ENCODE assay signal across 16 cellular contexts in genomic region chr11:12695878-12696277, GRCh38. TPM values are rescaled to one million over a fixed set of nuclear protein-coding genes. Genes with fewer than 3 reads are reported as not detected.
DNase-seq lines count a peak whose midpoint lies in the region; ATAC-seq and TF ChIP-seq lines count a peak whose summit lies in the region.
"Had no signal": no experiment of that assay in that cellular context is flagged by ENCODE, and none has a peak within 500 bp of the region (broad histone marks: within the 10 kb centered on the region; RNA-seq: fewer than 3 reads in every experiment).

No MANE protein-coding gene starts in this region.

- H2AFZ ChIP-seq in hepatocyte (no peak overlapping the region), Karpas-422 (ENCODE audit: low read length) (no peak overlapping the region)

- peaks cover 85% of the 10 kb centered on the region for H3K79me2 ChIP-seq in hepatocyte
- no peaks in the 10 kb centered on the region for H3K79me2 ChIP-seq in Karpas-422 (ENCODE audit: low read length)

- intact Hi-C loops in psoas muscle (cut with DNase I) = loop anchor here in 1 of 2 donors (5.0 kb wide), 1 partner anchor 121 kb away; no protein-coding TSS in a partner anchor

- no peak overlapping the region for H3K9ac ChIP-seq in BLaER1
- H3K9ac ChIP-seq in Karpas-422 (ENCODE audit: low read length) = no peak overlapping the region

- peak overlapping the region; percentile 63 for H3K4me2 ChIP-seq in BLaER1
- peak overlapping the region; percentile 66 for H3K4me2 ChIP-seq in hepatocyte
- no peak overlapping the region for H3K4me2 ChIP-seq in Karpas-422 (ENCODE audit: low read depth, low read length, poor library complexity, severe bottlenecking)

- 79% methylated on average over 3 of the region's 3 CpGs for WGBS in hepatocyte (ENCODE audit: low lambda C conversion rate, missing lambda C conversion rate)
- 75 to 89% (median 77%) methylated on average over 3 of the region's 3 CpGs for WGBS in psoas muscle, 3 donors

- no peaks in the 10 kb centered on the region for H4K20me1 ChIP-seq in BLaER1
- peaks cover 6% of the 10 kb centered on the region for H4K20me1 ChIP-seq in hepatocyte (ENCODE audit: insufficient read depth, poor library complexity, severe bottlenecking)
- H4K20me1 ChIP-seq in Karpas-422 (ENCODE audit: insufficient read depth, low read depth, low read length) = no peaks in the 10 kb centered on the region

- DNase-seq in RWPE2 (ENCODE audit: low spot score) = no peak
- no peak for DNase-seq in hepatocyte (ENCODE audit: low spot score)
- no peak for DNase-seq in psoas muscle
- no peak for DNase-seq in NCI-H2196 (lab: John Stamatoyannopoulos, UW; ENCODE audit: unreplicated experiment)
- DNase-seq in Karpas-422 = no peak
- DNase-seq: activated CD4-positive, CD25-positive, alpha-beta regulatory T cell; activated CD8-positive, alpha-beta memory T cell treated with anti-CD3 and anti-CD28 coated beads, Interleukin-2, amount 10 ng/mL, durations not matched to agents 7 days and 5 days; activated naive CD4-positive, alpha-beta T cell treated with anti-CD3 and anti-CD28 coated beads for 36 hours; KG1; NCI-H146; NCI-H446 treated with DMSO at 0.1 percent for 48 hours; OCI-M1; stimulated activated naive CD4-positive, alpha-beta T cell had no signal

- H3K27ac ChIP-seq in BLaER1 (no peak overlapping the region), RWPE2 (ENCODE audit: poor library complexity, severe bottlenecking) (peak overlapping the region; percentile 99), hepatocyte (peak overlapping the region; percentile 97), psoas muscle (peak overlapping the region; percentile 95), Karpas-422 (ENCODE audit: low read length) (no peak overlapping the region)

- ATAC-seq in RWPE2 (ENCODE audit: low read depth) (no peak), psoas muscle (no peak), GM21723 (IDR thresholded peaks at IDR 0.05; ENCODE audit: unreplicated experiment) (no peak), HG02852 (IDR thresholded peaks at IDR 0.05; ENCODE audit: unreplicated experiment) (no peak)
- ATAC-seq: activated CD8-positive, alpha-beta memory T cell treated with anti-CD3 and anti-CD28 coated beads, Interleukin-2, amount 10 ng/mL, durations not matched to agents 7 days and 5 days had no signal

- H3K9me2 ChIP-seq in hepatocyte (replicated peaks; ENCODE audit: insufficient read depth) (no peaks in the 10 kb centered on the region), Karpas-422 (replicated peaks; ENCODE audit: insufficient read depth, low read length) (no peaks in the 10 kb centered on the region)

- H3K4me3 ChIP-seq in BLaER1 (no peak overlapping the region), RWPE2 (ENCODE audit: severe bottlenecking) (no peak overlapping the region), hepatocyte (no peak overlapping the region), psoas muscle (no peak overlapping the region), Karpas-422 (ENCODE audit: low read length) (no peak overlapping the region)

- TF ChIP-seq CTCF in RWPE2 (IDR thresholded peaks at IDR 0.05; ENCODE audit: poor library complexity, severe bottlenecking) (no peak), hepatocyte (IDR thresholded peaks at IDR 0.05; ENCODE audit: poor library complexity) (no peak), psoas muscle (IDR thresholded peaks at IDR 0.05) (no peak)

- H3K9me3 ChIP-seq in BLaER1 = no peaks in the 10 kb centered on the region
- peaks cover 3% of the 10 kb centered on the region for H3K9me3 ChIP-seq in RWPE2 (ENCODE audit: severe bottlenecking)
- no peaks in the 10 kb centered on the region for H3K9me3 ChIP-seq in hepatocyte (ENCODE audit: low read depth)
- no peaks in the 10 kb centered on the region for H3K9me3 ChIP-seq in psoas muscle
- no peaks in the 10 kb centered on the region for H3K9me3 ChIP-seq in Karpas-422 (ENCODE audit: low read length)

- H3K27me3 ChIP-seq in BLaER1 = no peaks in the 10 kb centered on the region; the same call in 1 of the 2 replicates
- H3K27me3 ChIP-seq in RWPE2 (ENCODE audit: insufficient read depth, poor library complexity, severe bottlenecking) = no peaks in the 10 kb centered on the region
- H3K27me3 ChIP-seq in hepatocyte = no peaks in the 10 kb centered on the region
- no peaks in the 10 kb centered on the region for H3K27me3 ChIP-seq in psoas muscle (ENCODE audit: insufficient read depth in 3 of 3, low read length in 2 of 3)
- peaks cover 2% of the 10 kb centered on the region; the same call in 1 of the 2 replicates for H3K27me3 ChIP-seq in Karpas-422 (ENCODE audit: low read length)

- H3K4me1 ChIP-seq in BLaER1 = peaks cover 49% of the 10 kb centered on the region
- H3K4me1 ChIP-seq in RWPE2 (ENCODE audit: insufficient read depth, poor library complexity, severe bottlenecking) = peaks cover 81% of the 10 kb centered on the region
- peaks cover 70% of the 10 kb centered on the region for H3K4me1 ChIP-seq in hepatocyte (ENCODE audit: insufficient read depth)
- peaks cover 88% of the 10 kb centered on the region for H3K4me1 ChIP-seq in psoas muscle
- H3K4me1 ChIP-seq in Karpas-422 (ENCODE audit: low read length) = no peaks in the 10 kb centered on the region

- H3K36me3 ChIP-seq in BLaER1 (no peaks in the 10 kb centered on the region), RWPE2 (ENCODE audit: low read depth) (peaks cover 4% of the 10 kb centered on the region), hepatocyte (replicated peaks; ENCODE audit: insufficient read depth, low read depth) (no peaks in the 10 kb centered on the region), psoas muscle (ENCODE audit: insufficient read depth in 1 of 2, low read depth in 1 of 2) (no peaks in the 10 kb centered on the region), Karpas-422 (ENCODE audit: insufficient read depth, low read length) (no peaks in the 10 kb centered on the region)

RNA-seq across cellular contexts. Expression of gene TEAD1, which starts 21.7 kb away (rescaled TPM):
- 82.2 and 87.2 TPM in 2 replicates for total RNA-seq in hepatocyte
- 37.2 and 50.4 TPM in 2 replicates for polyA plus RNA-seq in hepatocyte
- total RNA-seq in psoas muscle = 100 to 1,000 TPM; 111 to 178 (median 141) TPM
- 100 to 1,000 TPM in 1 of 3 donors, 10 to 100 TPM in 2; 11.3 to 112 (median 19.6) TPM for polyA plus RNA-seq in psoas muscle
- 0.18 TPM in 1 of 2 replicates, not detected in the other for total RNA-seq in Karpas-422 (2014; rRNA removed; shearing (Covaris generic); ENCODE audit: low replicate concordance)

Comparison
In these comparisons a context has a peak if more than half of its experiments do, and no peak if none do; other contexts are left out.
1. H3K27ac ChIP-seq: peak in RWPE2 (single experiment), hepatocyte (single experiment) and psoas muscle (single experiment); none in BLaER1 (single experiment) and Karpas-422 (single experiment).
2. RNA of gene TEAD1, which starts 21.7 kb away (total RNA-seq): 111 to 178 TPM in psoas muscle and 82.2 to 87.2 TPM in hepatocyte; 0.18 TPM in Karpas-422; every median in the first group is over 10 times any median in the second.